ENCODE assay signal across 22 cellular contexts in the genomic region with DNA sequence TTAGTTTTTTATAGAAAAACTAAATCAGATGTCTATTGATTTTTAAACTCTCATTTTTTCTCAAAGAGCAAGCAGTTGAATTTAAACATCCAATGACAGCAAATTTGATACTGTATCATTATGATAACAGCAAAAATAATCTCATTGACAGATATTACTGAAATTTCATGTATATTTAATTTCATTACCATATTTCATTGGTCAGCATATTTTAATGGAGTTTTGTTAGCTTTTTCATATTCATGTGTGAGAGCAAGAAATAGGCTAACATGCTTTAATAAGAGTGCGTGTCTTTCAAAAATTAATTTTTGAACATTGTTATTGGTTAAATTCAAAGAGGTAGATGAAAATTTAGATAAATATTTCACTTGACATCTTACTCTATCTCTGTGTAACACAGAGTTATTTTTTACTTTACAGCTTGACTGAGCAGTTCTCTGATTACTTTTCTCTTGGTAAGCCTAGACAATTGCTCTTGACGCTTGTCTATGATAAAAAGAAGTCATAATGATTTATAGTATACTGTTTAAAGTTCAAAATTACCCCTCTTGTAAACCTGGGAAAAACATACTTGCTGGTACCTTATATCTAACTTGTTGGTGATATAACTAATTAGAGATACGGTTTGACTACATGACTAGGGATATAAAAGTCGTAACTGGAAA.
DNase-seq lines count a peak whose midpoint lies in the region; ATAC-seq, FAIRE-seq and TF ChIP-seq lines count a peak whose summit lies in the region.
"Had no signal": no experiment of that assay in that cellular context is flagged by ENCODE, and none has a peak within 500 bp of the region (broad histone marks: within the 10 kb centered on the region; RNA-seq: fewer than 3 reads in every experiment).

No MANE protein-coding gene starts in this region.

- no peaks in the 10 kb centered on the region for H3K36me3 Mint-ChIP-seq in HFFc6 (ENCODE audit: low read depth)
- H3K36me3 Mint-ChIP-seq: CD8-positive, alpha-beta T cell had no signal

- H2BK15ac ChIP-seq in IMR-90 (ENCODE audit: low read depth, low read length) (no peak overlapping the region), H1 (ENCODE audit: low read length) (no peak overlapping the region)

- H3K14ac ChIP-seq in IMR-90 (replicated peaks; ENCODE audit: low read depth, low read length) = no peak overlapping the region
- H3K14ac ChIP-seq in H1 (ENCODE audit: insufficient read length) = no peak overlapping the region

- intact Hi-C loops in HepG2 (cut with micrococcal nuclease; ENCODE audit: unreplicated experiment) (no loop called here), right lobe of liver (cut with DNase I) (no loop called here), IMR-90 (cut with micrococcal nuclease) (no loop called here), mucosa of descending colon (cut with DNase I, micrococcal nuclease) (no loop called here)

- H2AK5ac ChIP-seq in IMR-90 (ENCODE audit: low read depth, low read length) (no peak overlapping the region), H1 (ENCODE audit: low read depth, low read length) (no peak overlapping the region)

- H3K36me3 ChIP-seq in HepG2 (replicated peaks in 1 of 2; ENCODE audit: control insufficient read depth in 1 of 2, insufficient read depth in 2 of 2, low read length in 2 of 2) (no peaks in the 10 kb centered on the region), right lobe of liver (no peaks in the 10 kb centered on the region), IMR-90 (ENCODE audit: control insufficient read depth, insufficient read depth, low read length) (no peaks in the 10 kb centered on the region), H1 (ENCODE audit: control insufficient read depth in 2 of 4, insufficient read depth in 4 of 4, low read length in 3 of 4) (no peaks in the 10 kb centered on the region), mucosa of descending colon (ENCODE audit: low read depth) (no peaks in the 10 kb centered on the region)
- H3K36me3 ChIP-seq: BLaER1 treated with 17β-estradiol and CSF1 and Interleukin-3, amounts not matched to agents 10 nM and 100 nM had no signal

- POLR2A ChIA-PET in HepG2 (lab: Yijun Ruan, JAX) = no interaction called here
- POLR2A ChIA-PET in IMR-90 (lab: Charles Lee; ENCODE audit: unreplicated experiment) = no interaction called here
- POLR2A ChIA-PET in H1 (lab: Charles Lee; ENCODE audit: partially characterized antibody) = no interaction called here

- H3K27ac ChIP-seq in HepG2 (ENCODE audit: extremely low read length, insufficient read depth, low read length) (no peak overlapping the region), right lobe of liver (no peak overlapping the region), IMR-90 (ENCODE audit: insufficient read depth, low read length) (no peak overlapping the region), H1 (ENCODE audit: low read depth, low read length) (no peak overlapping the region)
- H3K27ac ChIP-seq: BLaER1 treated with 17β-estradiol and CSF1 and Interleukin-3, amounts not matched to agents 10 nM and 100 nM; C4-2B had no signal

- no peak overlapping the region for H2BK12ac ChIP-seq in H1 (ENCODE audit: low read depth, low read length)

- DNase-seq in HepG2 (ENCODE audit: low spot score) (no peak), right lobe of liver (no peak), IMR-90 (no peak), H1 (ENCODE audit: low read depth in 1 of 2, low spot score in 2 of 2) (no peak), mucosa of descending colon (no peak), HFFc6 (no peak)
- no peak for DNase-seq in stimulated activated CD4-positive, alpha-beta T cell treated with anti-CD3 and anti-CD28 coated beads, Interleukin-12 subunit alpha, Interleukin-12 subunit beta, amount 100 ng/mL, for 4 hours
- DNase-seq: 8988T; AML-193; Caco-2; Calu3; CD4-positive, alpha-beta T cell; CD8-positive, alpha-beta T cell; DMS79 treated with DMSO at 0.1 percent for 48 hours; GF-D8 had no signal

- dilution Hi-C loops in IMR-90 (cut with HindIII; ENCODE audit: low sequenced_read_pairs, unreplicated experiment) = no loop called here

- 14% methylated on average over 4 of the region's 4 CpGs for WGBS in HepG2 (ENCODE audit: low lambda C conversion rate)
- WGBS in right lobe of liver (ENCODE audit: insufficient coverage, low coverage, low lambda C conversion rate, missing lambda C conversion rate) = 61% methylated on average over 4 of the region's 4 CpGs
- WGBS in IMR-90 (ENCODE audit: extremely low coverage in 2 of 2, insufficient read length in 1 of 2), 2 experiments = no CpG with 5 or more reads among the region's 4 CpGs
- WGBS in H1 (ENCODE audit: extremely low coverage in 1 of 2, insufficient coverage in 1 of 2, insufficient read length in 1 of 2, insufficient replicate concordance in 2 of 2, low coverage in 1 of 2, low lambda C conversion rate in 2 of 2, missing lambda C conversion rate in 1 of 2), 2 experiments = 94% methylated on average over 4 of the region's 4 CpGs; no CpG with 5 or more reads in 1 of the 2 experiments

- no peak overlapping the region for H2AFZ ChIP-seq in HepG2 (ENCODE audit: low read length)
- no peak overlapping the region for H2AFZ ChIP-seq in IMR-90 (replicated peaks; ENCODE audit: low read length, poor library complexity)
- 0 out of 2 replicates have a peak overlapping the region, but pooled peaks have one; percentile 46 for H2AFZ ChIP-seq in H1 (ENCODE audit: low read length)

- H2BK20ac ChIP-seq in IMR-90 (ENCODE audit: low read depth, low read length) = no peak overlapping the region
- H2BK20ac ChIP-seq in H1 (ENCODE audit: low read length) = no peak overlapping the region

- H3K9me3 ChIP-seq in HepG2 (ENCODE audit: low read length) = peaks cover 75% of the 10 kb centered on the region
- no peaks in the 10 kb centered on the region for H3K9me3 ChIP-seq in right lobe of liver
- H3K9me3 ChIP-seq in IMR-90 (ENCODE audit: control insufficient read depth, insufficient read depth, low read length) = peaks cover 3% of the 10 kb centered on the region; the same call in 1 of the 2 replicates
- no peaks in the 10 kb centered on the region for H3K9me3 ChIP-seq in H1 (ENCODE audit: insufficient read depth in 2 of 2, low read depth in 1 of 2, low read length in 1 of 2)
- no peaks in the 10 kb centered on the region for H3K9me3 ChIP-seq in mucosa of descending colon
- H3K9me3 ChIP-seq: BLaER1 treated with 17β-estradiol and CSF1 and Interleukin-3, amounts not matched to agents 10 nM and 100 nM had no signal

- H3K4me3 Mint-ChIP-seq in HFFc6 = no peak overlapping the region
- H3K4me3 Mint-ChIP-seq: B cell; CD4-positive, alpha-beta T cell; CD8-positive, alpha-beta T cell had no signal

- H3K27ac Mint-ChIP-seq in HFFc6 = no peak overlapping the region
- H3K27ac Mint-ChIP-seq: B cell; CD4-positive, alpha-beta T cell; CD8-positive, alpha-beta T cell had no signal

- no peaks in the 10 kb centered on the region for H3K23me2 ChIP-seq in H1 (ENCODE audit: low read depth, low read length)

- no peak for TF ChIP-seq POLR2A in HepG2 (IDR thresholded peaks at IDR 0.05; ENCODE audit: insufficient read depth in 1 of 2, low read depth in 2 of 2, low read length in 2 of 2)
- TF ChIP-seq POLR2A in right lobe of liver (IDR thresholded peaks at IDR 0.05) = no peak
- no peak for TF ChIP-seq POLR2A in IMR-90 (IDR thresholded peaks at IDR 0.05; ENCODE audit: low read depth, low read length)
- TF ChIP-seq POLR2A in H1 (IDR thresholded peaks at IDR 0.05; ENCODE audit: control extremely low read depth in 1 of 2, low read depth in 2 of 2, low read length in 2 of 2) = no peak

- H4K91ac ChIP-seq in IMR-90 (ENCODE audit: insufficient read depth, low read depth, low read length) (no peak overlapping the region), H1 (replicated peaks; ENCODE audit: insufficient read length, low read length) (no peak overlapping the region)

- no peak overlapping the region for H3K9ac ChIP-seq in HepG2 (ENCODE audit: insufficient read depth, low read depth, low read length)
- no peak overlapping the region for H3K9ac ChIP-seq in IMR-90 (ENCODE audit: low read depth, low read length)
- no peak overlapping the region for H3K9ac ChIP-seq in H1 (replicated peaks in 1 of 4; ENCODE audit: extremely low read depth in 1 of 4, low read depth in 3 of 4, low read length in 3 of 4)
- H3K9ac ChIP-seq: BLaER1 treated with 17β-estradiol and CSF1 and Interleukin-3, amounts not matched to agents 10 nM and 100 nM had no signal

- no peak for FAIRE-seq in HepG2 (lab: Jason Lieb, UNC)
- no peak for FAIRE-seq in H1 (lab: Jason Lieb, UNC)
- FAIRE-seq: D721Med, G401.6, GM12891 had no signal

- H3K23ac ChIP-seq in IMR-90 (ENCODE audit: low read depth, low read length) = no peak overlapping the region
- no peak overlapping the region for H3K23ac ChIP-seq in H1 (ENCODE audit: insufficient read length)

- H4K8ac ChIP-seq in IMR-90 (ENCODE audit: low read depth in 2 of 2, low read length in 2 of 2) (no peak overlapping the region), H1 (ENCODE audit: extremely low read depth, insufficient read depth, low read length) (no peak overlapping the region)

- no TSS peak for BruUV-seq in HepG2 (replicated peaks; lab: Mats Ljungman, UMichigan)
- no TSS peak for BruUV-seq in IMR-90 (replicated peaks; lab: Mats Ljungman, UMichigan)

- no peak overlapping the region for H2AK9ac ChIP-seq in IMR-90 (replicated peaks; ENCODE audit: low read depth, low read length, poor library complexity)

- H3K27me3 ChIP-seq in HepG2 (ENCODE audit: control insufficient read depth in 1 of 2, insufficient read depth in 2 of 2, low read length in 2 of 2) (no peaks in the 10 kb centered on the region), right lobe of liver (no peaks in the 10 kb centered on the region), IMR-90 (ENCODE audit: control insufficient read depth, insufficient read depth, low read length) (no peaks in the 10 kb centered on the region), H1 (replicated peaks in 1 of 4; ENCODE audit: control insufficient read depth in 3 of 4, extremely low read depth in 1 of 4, insufficient read depth in 3 of 4, low read length in 3 of 4) (no peaks in the 10 kb centered on the region)
- H3K27me3 ChIP-seq: BLaER1 treated with 17β-estradiol and CSF1 and Interleukin-3, amounts not matched to agents 10 nM and 100 nM had no signal

- TF ChIP-seq EP300 in HepG2 (IDR thresholded peaks at IDR 0.05; ENCODE audit: low read depth in 2 of 2, low read length in 2 of 2) (no peak), HepG2 (CRISPR knock-in tag; IDR thresholded peaks at IDR 0.05; ENCODE audit: borderline replicate concordance) (no peak), H1 (IDR thresholded peaks at IDR 0.05; ENCODE audit: borderline replicate concordance in 1 of 2, low read depth in 2 of 2, low read length in 2 of 2) (no peak)

- TF ChIP-seq CTCF in HepG2 (CRISPR knock-in tag; IDR thresholded peaks at IDR 0.05) = no peak
- TF ChIP-seq CTCF in right lobe of liver (IDR thresholded peaks at IDR 0.05) = no peak
- TF ChIP-seq CTCF in IMR-90 (conservative IDR thresholded peaks at IDR 0.05; ENCODE audit: low read depth, low read length) = no peak
- no peak for TF ChIP-seq CTCF in H1 (IDR thresholded peaks at IDR 0.05; ENCODE audit: control extremely low read depth in 1 of 3, insufficient read depth in 1 of 3, low read depth in 1 of 3, low read length in 3 of 3)
- TF ChIP-seq CTCF in mucosa of descending colon (IDR thresholded peaks at IDR 0.05) = no peak
- no peak for TF ChIP-seq CTCF in HFFc6 (IDR thresholded peaks at IDR 0.05)

- no peaks in the 10 kb centered on the region for H3K27me3 Mint-ChIP-seq in HFFc6 (ENCODE audit: insufficient read depth)
- H3K27me3 Mint-ChIP-seq: B cell; CD4-positive, alpha-beta T cell had no signal

- no peak overlapping the region for H3K4me3 ChIP-seq in HepG2 (replicated peaks in 1 of 3; ENCODE audit: insufficient read depth in 1 of 3, low read depth in 2 of 3, low read length in 3 of 3)
- H3K4me3 ChIP-seq in right lobe of liver = no peak overlapping the region
- no peak overlapping the region for H3K4me3 ChIP-seq in IMR-90 (ENCODE audit: insufficient read depth, low read depth, low read length)
- no peak overlapping the region for H3K4me3 ChIP-seq in H1 (ENCODE audit: extremely low read depth in 1 of 4, insufficient read depth in 2 of 4, low read depth in 3 of 4, low read length in 4 of 4)
- H3K4me3 ChIP-seq in mucosa of descending colon = no peak overlapping the region
- H3K4me3 ChIP-seq: BLaER1 treated with 17β-estradiol and CSF1 and Interleukin-3, amounts not matched to agents 10 nM and 100 nM had no signal

- H3K4me1 ChIP-seq in HepG2 (ENCODE audit: insufficient read depth, low read length) (no peaks in the 10 kb centered on the region), right lobe of liver (no peaks in the 10 kb centered on the region), IMR-90 (ENCODE audit: control insufficient read depth, insufficient read depth, low read length) (no peaks in the 10 kb centered on the region), H1 (replicated peaks in 1 of 4; ENCODE audit: control insufficient read depth in 3 of 4, insufficient read depth in 4 of 4, low read length in 3 of 4) (no peaks in the 10 kb centered on the region), mucosa of descending colon (ENCODE audit: low read depth) (no peaks in the 10 kb centered on the region)
- H3K4me1 ChIP-seq: BLaER1 treated with 17β-estradiol and CSF1 and Interleukin-3, amounts not matched to agents 10 nM and 100 nM; Caco-2 had no signal

- H2BK120ac ChIP-seq in IMR-90 (ENCODE audit: low read depth, low read length) = no peak overlapping the region
- no peak overlapping the region for H2BK120ac ChIP-seq in H1 (replicated peaks; ENCODE audit: low read depth, low read length)

- H3K4me2 ChIP-seq in HepG2 (ENCODE audit: low read depth, low read length) (no peak overlapping the region), IMR-90 (ENCODE audit: low read depth, low read length) (no peak overlapping the region), H1 (ENCODE audit: insufficient read depth in 1 of 2, low read depth in 2 of 2, low read length in 2 of 2) (no peak overlapping the region)
- H3K4me2 ChIP-seq: BLaER1 treated with 17β-estradiol and CSF1 and Interleukin-3, amounts not matched to agents 10 nM and 100 nM had no signal

- H3K4ac ChIP-seq in IMR-90 (ENCODE audit: low read depth, low read length) (no peak overlapping the region), H1 (replicated peaks; ENCODE audit: insufficient read length, low read depth, low read length) (no peak overlapping the region)

- no peak for TF ChIP-seq RAD21 in HepG2 (CRISPR knock-in tag; IDR thresholded peaks at IDR 0.05)
- no peak for TF ChIP-seq RAD21 in IMR-90 (IDR thresholded peaks at IDR 0.05; ENCODE audit: low read length)
- no peak for TF ChIP-seq RAD21 in H1 (IDR thresholded peaks at IDR 0.05 in 1 of 2, conservative IDR thresholded peaks at IDR 0.05 in 1 of 2; ENCODE audit: low read depth in 2 of 2, low read length in 2 of 2)

- no peak overlapping the region for H4K5ac ChIP-seq in IMR-90 (ENCODE audit: low read depth, low read length)
- H4K5ac ChIP-seq in H1 (ENCODE audit: insufficient read length, low read depth, low read length) = no peak overlapping the region

- no peak for ATAC-seq in HepG2
- no peak for ATAC-seq in right lobe of liver
- no peak for ATAC-seq in IMR-90 (ENCODE audit: low read depth)
- peak; percentile 43 for ATAC-seq in mucosa of descending colon
- ATAC-seq in HG03439 (IDR thresholded peaks at IDR 0.05; ENCODE audit: unreplicated experiment) = no peak
- ATAC-seq: CD8-positive, alpha-beta T cell had no signal

- H3K79me1 ChIP-seq in IMR-90 (ENCODE audit: low read depth in 1 of 2, low read length in 2 of 2) (no peaks in the 10 kb centered on the region), H1 (ENCODE audit: low read depth, low read length) (no peaks in the 10 kb centered on the region)

- H3K9me3 Mint-ChIP-seq in HFFc6 = peaks cover 39% of the 10 kb centered on the region
- H3K9me3 Mint-ChIP-seq: CD4-positive, alpha-beta T cell had no signal

- no peaks in the 10 kb centered on the region for H3K9me1 ChIP-seq in IMR-90 (ENCODE audit: insufficient read depth, low read length)

- CTCF ChIA-PET in HepG2 (lab: Yijun Ruan, JAX; ENCODE audit: low intra/inter-chr PET ratio, low total read pairs) = no interaction called here
- CTCF ChIA-PET in IMR-90 (lab: Yijun Ruan, JAX) = no interaction called here
- CTCF ChIA-PET in H1 (lab: Charles Lee; ENCODE audit: partially characterized antibody) = no interaction called here

- H3K79me2 ChIP-seq in HepG2 (ENCODE audit: insufficient read depth, low read length) = no peaks in the 10 kb centered on the region
- H3K79me2 ChIP-seq in H1 (ENCODE audit: control insufficient read depth in 1 of 2, insufficient read depth in 2 of 2, low read length in 2 of 2) = no peaks in the 10 kb centered on the region

- H3K4me1 Mint-ChIP-seq in HFFc6 (ENCODE audit: low read depth) = no peaks in the 10 kb centered on the region
- H3K4me1 Mint-ChIP-seq: B cell had no signal

- H4K20me1 ChIP-seq in HepG2 (ENCODE audit: insufficient read depth, low read length) = no peaks in the 10 kb centered on the region
- H4K20me1 ChIP-seq in IMR-90 (ENCODE audit: insufficient read depth, low read length) = no peaks in the 10 kb centered on the region
- H4K20me1 ChIP-seq in H1 (replicated peaks in 1 of 2; ENCODE audit: control insufficient read depth in 1 of 2, insufficient read depth in 2 of 2, low read length in 2 of 2) = no peaks in the 10 kb centered on the region
- H4K20me1 ChIP-seq: BLaER1 treated with 17β-estradiol and CSF1 and Interleukin-3, amounts not matched to agents 10 nM and 100 nM had no signal

- in situ Hi-C loops in HepG2 (cut with HindIII; ENCODE audit: extremely low pct_ligation_motif_present, low pct_unique_long_range_greater_than_20kb) = no loop called here
- in situ Hi-C loops in IMR-90 (cut with MboI; ENCODE audit: low sequenced_read_pairs) = no loop called here

- no peak overlapping the region for H3K56ac ChIP-seq in IMR-90 (ENCODE audit: extremely low read depth, insufficient read depth, low read length)
- H3K56ac ChIP-seq in H1 (replicated peaks; ENCODE audit: insufficient read length, low read depth, low read length) = no peak overlapping the region

- H2BK5ac ChIP-seq in IMR-90 (ENCODE audit: low read depth, low read length, poor library complexity, severe bottlenecking) (no peak overlapping the region), H1 (ENCODE audit: low read depth, low read length) (no peak overlapping the region)

- H3K18ac ChIP-seq in IMR-90 (ENCODE audit: low read depth, low read length) (no peak overlapping the region), H1 (ENCODE audit: extremely low read depth, low read length) (no peak overlapping the region)
